In the genomic region with DNA sequence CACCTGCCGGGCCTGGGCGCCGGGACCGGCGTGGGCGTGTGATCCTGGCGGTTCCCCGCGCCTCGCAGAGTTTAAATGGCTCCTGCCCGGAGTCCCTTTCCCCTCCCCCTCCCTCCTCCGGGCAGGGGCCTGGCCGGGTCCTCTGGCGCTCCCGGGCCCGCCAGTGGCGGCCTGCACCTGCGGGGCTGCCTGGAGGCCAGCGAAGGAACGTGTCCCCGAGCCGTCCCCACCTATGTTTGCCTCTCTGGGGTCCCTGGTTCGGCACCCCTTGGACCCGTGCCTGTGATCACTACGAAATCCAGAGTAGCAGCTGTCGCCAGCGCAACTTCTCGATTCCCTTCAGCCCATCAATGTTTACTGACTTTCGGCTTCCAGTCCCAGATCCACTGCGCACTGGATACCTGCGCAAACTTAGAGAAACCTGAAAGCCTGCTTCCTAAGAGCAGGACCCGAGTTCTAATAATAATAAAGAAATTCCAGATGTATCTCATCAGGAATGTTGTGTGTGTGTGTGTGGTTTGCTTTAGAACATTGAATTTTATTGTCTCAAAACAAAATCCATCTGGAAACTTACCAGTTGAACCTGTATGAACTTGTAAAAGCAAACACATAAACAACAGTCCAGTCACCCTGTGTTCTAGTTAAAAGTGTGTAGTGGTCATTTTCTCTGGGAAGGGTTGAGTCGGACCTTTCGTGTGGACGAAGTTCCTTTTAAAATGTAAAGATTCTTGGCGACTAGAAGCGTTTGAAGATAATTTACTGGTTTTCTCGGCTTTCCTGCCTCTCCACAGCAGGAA, we compare ENCODE assay signal across 8 cellular contexts. TPM values are rescaled to one million over a fixed set of nuclear protein-coding genes. Genes with fewer than 3 reads are reported as not detected.
A peak's percentile ranks its signal among the peaks of the same experiment; 100 is the strongest.
DNase-seq lines count a peak whose midpoint lies in the region; ATAC-seq and TF ChIP-seq lines count a peak whose summit lies in the region.

No MANE protein-coding gene starts in this region.

- peak overlapping the region; percentile 89 for H3K4me3 Mint-ChIP-seq in mesothelial cell of epicardium

- ATAC-seq in left ventricle myocardium superior (no peak), aorta (ENCODE audit: low FRiP score) (no peak), HG03354 (IDR thresholded peaks at IDR 0.05; ENCODE audit: poor library complexity, severe bottlenecking, unreplicated experiment) (no peak)

- H3K4me1 Mint-ChIP-seq in mesothelial cell of epicardium = peaks cover 18% of the 10 kb centered on the region

- H3K36me3 ChIP-seq in cardiac muscle cell = no peaks in the 10 kb centered on the region
- H3K36me3 ChIP-seq in aorta (ENCODE audit: control insufficient read depth in 1 of 2, insufficient read depth in 2 of 2, low read length in 1 of 2) = no peaks in the 10 kb centered on the region

- peaks cover 17% of the 10 kb centered on the region for H3K4me1 ChIP-seq in cardiac muscle cell (ENCODE audit: low read depth)
- no peaks in the 10 kb centered on the region for H3K4me1 ChIP-seq in aorta (ENCODE audit: control insufficient read depth in 1 of 2, insufficient read depth in 2 of 2, low read length in 2 of 2)

- H3K4me3 ChIP-seq in cardiac muscle cell = peak overlapping the region; percentile 89
- peak overlapping the region in 54 of 59 donors; percentile 20 to 62 (median 44) for H3K4me3 ChIP-seq in dorsolateral prefrontal cortex
- peak overlapping the region; percentile 52 to 63 for H3K4me3 ChIP-seq in aorta (ENCODE audit: low read length in 2 of 2)

- no peaks in the 10 kb centered on the region for H3K27me3 Mint-ChIP-seq in mesothelial cell of epicardium (ENCODE audit: low read depth)

- H3K9me3 ChIP-seq in cardiac muscle cell (ENCODE audit: low read depth) = no peaks in the 10 kb centered on the region
- no peaks in the 10 kb centered on the region for H3K9me3 ChIP-seq in aorta (ENCODE audit: control insufficient read depth, low read length)

- intact Hi-C loops in left ventricle myocardium superior (cut with micrococcal nuclease) (no loop called here), dorsolateral prefrontal cortex (cut with DNase I) (no loop called here), aorta (cut with DNase I) (no loop called here)

- H3K9me3 Mint-ChIP-seq in mesothelial cell of epicardium = peaks cover 3% of the 10 kb centered on the region

- H3K27ac ChIP-seq in cardiac muscle cell (peak overlapping the region; percentile 91), dorsolateral prefrontal cortex (no peak overlapping the region), aorta (ENCODE audit: low read depth in 1 of 2, low read length in 2 of 2) (no peak overlapping the region)

- DNase-seq in cardiac muscle cell (ENCODE audit: low read depth in 1 of 2, low spot score in 1 of 2) = peak in 1 of 2 donors; percentile 68
- DNase-seq in left ventricle myocardium superior = no peak
- no peak for DNase-seq in dorsolateral prefrontal cortex
- DNase-seq in mesothelial cell of epicardium (ENCODE audit: low spot score in 2 of 2, unreplicated experiment in 2 of 2) = no peak
- DNase-seq in aorta = no peak
- DNase-seq in NCI-H2107 (lab: John Stamatoyannopoulos, UW) = no peak
- DNase-seq in GM19238 (ENCODE audit: insufficient read length, low spot score) = no peak

- no peak for TF ChIP-seq CTCF in cardiac muscle cell (IDR thresholded peaks at IDR 0.05; ENCODE audit: low read depth, low read length)
- TF ChIP-seq CTCF in dorsolateral prefrontal cortex (IDR thresholded peaks at IDR 0.05 in 54 of 56, conservative IDR thresholded peaks at IDR 0.05 in 2 of 56; ENCODE audit: low read depth in 1 of 56, partially characterized antibody in 56 of 56) = no peak
- no peak for TF ChIP-seq CTCF in mesothelial cell of epicardium (IDR thresholded peaks at IDR 0.05; ENCODE audit: unreplicated experiment)

- H3K27me3 ChIP-seq in cardiac muscle cell (no peaks in the 10 kb centered on the region), dorsolateral prefrontal cortex (peaks cover 0 to 83% (median 47%) of the 10 kb centered on the region in 45 donors), aorta (ENCODE audit: control insufficient read depth in 1 of 2, insufficient read depth in 2 of 2, low read length in 1 of 2) (no peaks in the 10 kb centered on the region)

- H3K36me3 Mint-ChIP-seq in mesothelial cell of epicardium = no peaks in the 10 kb centered on the region

- 18 to 21% methylated on average over 22 to 38 of the region's 38 CpGs for WGBS in aorta, 2 donors

- H3K27ac Mint-ChIP-seq in mesothelial cell of epicardium = peak overlapping the region; percentile 92

RNA-seq across cellular contexts. Expression of gene SHROOM2, which starts 0.8 kb away (rescaled TPM):
- total RNA-seq in cardiac muscle cell = 32.9 and 36.0 TPM in 2 replicates
- polyA plus RNA-seq in cardiac muscle cell = 9.0 and 14.8 TPM in 2 replicates
- total RNA-seq in left ventricle myocardium superior = 1.1 TPM
- 10 to 100 TPM in 119 of 120 experiments, 1 to 10 TPM in 1; 9.3 to 40.1 (median 24.5) TPM for total RNA-seq in dorsolateral prefrontal cortex
- total RNA-seq in mesothelial cell of epicardium = 12.5 to 13.5 TPM (median 13.3 TPM) in 3 replicates
- total RNA-seq in aorta = 1 to 10 TPM; 2.1 to 2.5 TPM
- under 1 TPM; 0.28 to 0.38 TPM for polyA plus RNA-seq in aorta

RNA-seq across cellular contexts. Expression of gene GPR143, which starts 21.4 kb away (rescaled TPM):
- total RNA-seq in cardiac muscle cell (4.5 and 6.3 TPM in 2 replicates), left ventricle myocardium superior (not detected), dorsolateral prefrontal cortex (10 to 100 TPM in 2 of 120 experiments, 1 to 10 TPM in 118; 1.2 to 14.4 (median 5.0) TPM), mesothelial cell of epicardium (6.4 to 7.7 TPM (median 7.3 TPM) in 3 replicates), aorta (under 1 TPM in 1 of 2 donors, not detected in 1; 0.45 TPM)
- polyA plus RNA-seq in cardiac muscle cell (7.1 and 12.8 TPM in 2 replicates), aorta (under 1 TPM in 1 of 2 donors, not detected in 1; 0.50 TPM)
